In genomic region chr5:118726891-118727290, GRCh38 we compare ENCODE assay signal across 27 cellular contexts.
"Had no signal": no experiment of that assay in that cellular context is flagged by ENCODE, and none has a peak within 500 bp of the region (broad histone marks: within the 10 kb centered on the region; RNA-seq: fewer than 3 reads in every experiment).

No MANE protein-coding gene starts in this region.

- DNase-seq: activated CD4-positive, alpha-beta T cell treated with anti-CD3 and anti-CD28 coated beads for 36 hours; activated CD4-positive, alpha-beta T cell treated with anti-CD3 and anti-CD28 coated beads, Interleukin-2, amount 10 ng/mL, durations not matched to agents 7 days and 5 days; activated CD4-positive, alpha-beta T cell treated with anti-CD3 and anti-CD28 coated beads, Interleukin-2, amount 50 U/mL, for 48 hours; activated CD8-positive, alpha-beta T cell treated with anti-CD3 and anti-CD28 coated beads, Interleukin-2, amount 10 ng/mL, durations not matched to agents 7 days and 5 days; activated gamma-delta T cell; activated naive CD4-positive, alpha-beta T cell treated with Interleukin-2 at 50 U/mL for 16 hours; activated naive CD8-positive, alpha-beta T cell treated with anti-CD3 and anti-CD28 coated beads, Interleukin-2, amount 10 ng/mL, durations not matched to agents 7 days and 5 days; activated T-cell treated with anti-CD3 and anti-CD28 coated beads, Interleukin-2, amount 50 U/mL, for 24 hours; adrenal gland; body of pancreas; caudate nucleus; cerebellar nuclear complex; NCI-H1092 treated with DMSO at 0.1 percent for 48 hours; NCI-H146; NCI-H2081; NCI-H2227 treated with DMSO at 0.1 percent for 48 hours; NCI-H446; NCI-H510A treated with DMSO at 0.1 percent for 48 hours; SHP77; SJCRH30; T1000 had no signal

- ATAC-seq: activated CD4-positive, alpha-beta T cell treated with anti-CD3 and anti-CD28 coated beads for 36 hours; activated CD4-positive, CD25-positive, alpha-beta regulatory T cell treated with anti-CD3 and anti-CD28 coated beads, Interleukin-2, amount 50 U/mL, for 24 hours; activated CD8-positive, alpha-beta T cell treated with anti-CD3 and anti-CD28 coated beads, Interleukin-2, amount 10 ng/mL, durations not matched to agents 7 days and 5 days; body of pancreas; Panc1 had no signal

- H3K27ac ChIP-seq: adrenal gland, body of pancreas, breast epithelium, SJCRH30, SK-N-MC had no signal

- H3K36me3 ChIP-seq: adrenal gland, breast epithelium, SJCRH30 had no signal

- H3K27me3 Mint-ChIP-seq: activated CD4-positive, alpha-beta T cell treated with anti-CD3 and anti-CD28 coated beads for 36 hours; activated CD4-positive, alpha-beta T cell treated with anti-CD3 and anti-CD28 coated beads, Interleukin-2, amount 10 ng/mL, durations not matched to agents 7 days and 5 days; activated naive CD4-positive, alpha-beta T cell treated with anti-CD3 and anti-CD28 coated beads, Interleukin-2, amount 50 U/mL, for 24 hours; activated naive CD8-positive, alpha-beta T cell treated with anti-CD3 and anti-CD28 coated beads, Interleukin-2, amount 10 ng/mL, durations not matched to agents 7 days and 5 days; activated T-cell treated with anti-CD3 and anti-CD28 coated beads, Interleukin-2, amount 50 U/mL, for 24 hours had no signal

- H3K9me3 Mint-ChIP-seq: activated CD4-positive, alpha-beta T cell treated with anti-CD3 and anti-CD28 coated beads, Interleukin-2, amount 10 ng/mL, durations not matched to agents 7 days and 5 days; activated naive CD8-positive, alpha-beta T cell treated with anti-CD3 and anti-CD28 coated beads, Interleukin-2, amount 10 ng/mL, durations not matched to agents 7 days and 5 days; activated T-cell treated with anti-CD3 and anti-CD28 coated beads, Interleukin-2, amount 50 U/mL, for 24 hours; activated T-helper 2 cell treated with anti-CD3 and anti-CD28 coated beads, Interferon-gamma antibody, Interleukin-2, Interleukin-4, amounts not matched to agents 10 μg/mL and 5 μg/mL and 100 μg/mL, durations not matched to agents 14 hours and 24 hours and 36 hours had no signal

- H3K4me3 ChIP-seq: adrenal gland, body of pancreas, breast epithelium, SJCRH30, SK-N-MC had no signal

- H3K4me3 Mint-ChIP-seq: activated CD4-positive, alpha-beta T cell treated with anti-CD3 and anti-CD28 coated beads for 36 hours; activated CD4-positive, alpha-beta T cell treated with anti-CD3 and anti-CD28 coated beads, Interleukin-2, amount 10 ng/mL, durations not matched to agents 7 days and 5 days; activated CD8-positive, alpha-beta T cell treated with anti-CD3 and anti-CD28 coated beads, Interleukin-2, amount 10 ng/mL, durations not matched to agents 7 days and 5 days; activated naive CD4-positive, alpha-beta T cell treated with anti-CD3 and anti-CD28 coated beads, Interleukin-2, amount 50 U/mL, for 24 hours; activated naive CD8-positive, alpha-beta T cell treated with anti-CD3 and anti-CD28 coated beads, Interleukin-2, amount 10 ng/mL, durations not matched to agents 7 days and 5 days; activated T-cell treated with anti-CD3 and anti-CD28 coated beads, Interleukin-2, amount 50 U/mL, for 24 hours had no signal

- H3K4me1 ChIP-seq: adrenal gland, body of pancreas, breast epithelium had no signal

- H3K4me1 Mint-ChIP-seq: activated CD4-positive, alpha-beta T cell treated with anti-CD3 and anti-CD28 coated beads for 36 hours; activated CD4-positive, alpha-beta T cell treated with anti-CD3 and anti-CD28 coated beads, Interleukin-2, amount 10 ng/mL, durations not matched to agents 7 days and 5 days; activated naive CD4-positive, alpha-beta T cell treated with anti-CD3 and anti-CD28 coated beads, Interleukin-2, amount 50 U/mL, for 24 hours; activated naive CD8-positive, alpha-beta T cell treated with anti-CD3 and anti-CD28 coated beads, Interleukin-2, amount 10 ng/mL, durations not matched to agents 7 days and 5 days had no signal

- H3K36me3 Mint-ChIP-seq: activated naive CD4-positive, alpha-beta T cell treated with anti-CD3 and anti-CD28 coated beads, Interleukin-2, amount 50 U/mL, for 24 hours; activated naive CD8-positive, alpha-beta T cell treated with anti-CD3 and anti-CD28 coated beads, Interleukin-2, amount 10 ng/mL, durations not matched to agents 7 days and 5 days had no signal

- H3K27me3 ChIP-seq: adrenal gland, body of pancreas, breast epithelium, SJCRH30 had no signal

- H3K27ac Mint-ChIP-seq: activated CD4-positive, alpha-beta T cell treated with anti-CD3 and anti-CD28 coated beads for 36 hours; activated CD4-positive, alpha-beta T cell treated with anti-CD3 and anti-CD28 coated beads, Interleukin-2, amount 10 ng/mL, durations not matched to agents 7 days and 5 days; activated CD8-positive, alpha-beta T cell treated with anti-CD3 and anti-CD28 coated beads, Interleukin-2, amount 10 ng/mL, durations not matched to agents 7 days and 5 days; activated naive CD4-positive, alpha-beta T cell treated with anti-CD3 and anti-CD28 coated beads, Interleukin-2, amount 50 U/mL, for 24 hours; activated naive CD8-positive, alpha-beta T cell treated with anti-CD3 and anti-CD28 coated beads, Interleukin-2, amount 10 ng/mL, durations not matched to agents 7 days and 5 days; activated T-cell treated with anti-CD3 and anti-CD28 coated beads, Interleukin-2, amount 50 U/mL, for 24 hours; activated T-helper 2 cell treated with anti-CD3 and anti-CD28 coated beads, Interferon-gamma antibody, Interleukin-2, Interleukin-4, amounts not matched to agents 10 μg/mL and 5 μg/mL and 100 μg/mL, durations not matched to agents 14 hours and 24 hours and 36 hours had no signal
